Comparison of ENCODE assay signal across 27 cellular contexts in genomic region chr4:26355392-26356052, GRCh38. TPM values are rescaled to one million over a fixed set of nuclear protein-coding genes. Genes with fewer than 3 reads are reported as not detected.
A peak's percentile ranks its signal among the peaks of the same experiment; 100 is the strongest.
DNase-seq lines count a peak whose midpoint lies in the region; ATAC-seq, FAIRE-seq and TF ChIP-seq lines count a peak whose summit lies in the region.
"Had no signal": no experiment of that assay in that cellular context is flagged by ENCODE, and none has a peak within 500 bp of the region (broad histone marks: within the 10 kb centered on the region; RNA-seq: fewer than 3 reads in every experiment).

No MANE protein-coding gene starts in this region.

- no peak overlapping the region for H4K5ac ChIP-seq in H1 (ENCODE audit: insufficient read length, low read depth, low read length)

- WGBS in HepG2 (ENCODE audit: low lambda C conversion rate) = 90% methylated on average over 1 of the region's 1 CpG
- WGBS in right lobe of liver (ENCODE audit: insufficient coverage, low coverage, low lambda C conversion rate, missing lambda C conversion rate) = 78% methylated on average over 1 of the region's 1 CpG
- WGBS in H1 (ENCODE audit: extremely low coverage in 1 of 2, insufficient coverage in 1 of 2, insufficient read length in 1 of 2, insufficient replicate concordance in 2 of 2, low coverage in 1 of 2, low lambda C conversion rate in 2 of 2, missing lambda C conversion rate in 1 of 2), 2 experiments = 72% methylated on average over 1 of the region's 1 CpG; no CpG with 5 or more reads in 1 of the 2 experiments

- H4K91ac ChIP-seq in H1 (replicated peaks; ENCODE audit: insufficient read length, low read length) = no peak overlapping the region

- no peak for FAIRE-seq in HepG2 (lab: Jason Lieb, UNC)
- no peak for FAIRE-seq in H1 (lab: Jason Lieb, UNC)
- FAIRE-seq: bronchial epithelial cell, islet of Langerhans had no signal

- H3K23ac ChIP-seq in H1 (ENCODE audit: insufficient read length) = no peak overlapping the region

- H3K27ac ChIP-seq in HepG2 (ENCODE audit: extremely low read length, insufficient read depth, low read length) = no peak overlapping the region
- no peak overlapping the region for H3K27ac ChIP-seq in right lobe of liver
- H3K27ac ChIP-seq in H1 (ENCODE audit: low read depth, low read length) = no peak overlapping the region
- H3K27ac ChIP-seq: colonic mucosa, gastroesophageal sphincter, skin epidermis, upper lobe of right lung had no signal

- no TSS peak for BruUV-seq in HepG2 (replicated peaks; lab: Mats Ljungman, UMichigan)

- H3K56ac ChIP-seq in H1 (replicated peaks; ENCODE audit: insufficient read length, low read depth, low read length) = no peak overlapping the region

- in situ Hi-C loops in HepG2 (cut with HindIII; ENCODE audit: extremely low pct_ligation_motif_present, low pct_unique_long_range_greater_than_20kb) = no loop called here

- CTCF ChIA-PET in HepG2 (lab: Yijun Ruan, JAX; ENCODE audit: low intra/inter-chr PET ratio, low total read pairs) (no interaction called here), H1 (lab: Charles Lee; ENCODE audit: partially characterized antibody) (interaction anchor here (0.6 to 4.4 kb wide), 13 partner anchors 9 to 272 kb away, joined by 3 to 33 read pairs (median 5); no protein-coding TSS in a partner anchor)

- H4K20me1 ChIP-seq in HepG2 (ENCODE audit: insufficient read depth, low read length) (peaks cover 52% of the 10 kb centered on the region), Loucy (ENCODE audit: insufficient read depth, low read length, poor library complexity, severe bottlenecking) (peaks cover 73% of the 10 kb centered on the region), H1 (replicated peaks in 1 of 2; ENCODE audit: control insufficient read depth in 1 of 2, insufficient read depth in 2 of 2, low read length in 2 of 2) (peaks cover 20 to 39% of the 10 kb centered on the region in 2 experiments)

- no peak overlapping the region for H2BK120ac ChIP-seq in H1 (replicated peaks; ENCODE audit: low read depth, low read length)

- TF ChIP-seq CTCF in HepG2 (CRISPR knock-in tag; IDR thresholded peaks at IDR 0.05) (no peak), right lobe of liver (IDR thresholded peaks at IDR 0.05) (no peak), Loucy (conservative IDR thresholded peaks at IDR 0.05; ENCODE audit: low read length) (no peak), H1 (IDR thresholded peaks at IDR 0.05; ENCODE audit: control extremely low read depth in 1 of 3, insufficient read depth in 1 of 3, low read depth in 1 of 3, low read length in 3 of 3) (no peak)

- H3K4ac ChIP-seq in H1 (replicated peaks; ENCODE audit: insufficient read length, low read depth, low read length) = no peak overlapping the region

- no peak overlapping the region for H2AK5ac ChIP-seq in H1 (ENCODE audit: low read depth, low read length)

- H3K4me3 ChIP-seq in HepG2 (replicated peaks in 1 of 3; ENCODE audit: insufficient read depth in 1 of 3, low read depth in 2 of 3, low read length in 3 of 3) = no peak overlapping the region
- H3K4me3 ChIP-seq in right lobe of liver = no peak overlapping the region
- H3K4me3 ChIP-seq in Loucy (ENCODE audit: low read length, poor library complexity, severe bottlenecking) = no peak overlapping the region
- no peak overlapping the region for H3K4me3 ChIP-seq in H1 (ENCODE audit: extremely low read depth in 1 of 4, insufficient read depth in 2 of 4, low read depth in 3 of 4, low read length in 4 of 4)
- H3K4me3 ChIP-seq: colonic mucosa, esophagus squamous epithelium, gastroesophageal sphincter, skin epidermis, upper lobe of right lung had no signal

- no peaks in the 10 kb centered on the region for H3K23me2 ChIP-seq in H1 (ENCODE audit: low read depth, low read length)

- H4K8ac ChIP-seq in H1 (ENCODE audit: extremely low read depth, insufficient read depth, low read length) = no peak overlapping the region

- H3K27me3 ChIP-seq in HepG2 (ENCODE audit: control insufficient read depth in 1 of 2, insufficient read depth in 2 of 2, low read length in 2 of 2) = no peaks in the 10 kb centered on the region
- H3K27me3 ChIP-seq in right lobe of liver = no peaks in the 10 kb centered on the region
- no peaks in the 10 kb centered on the region for H3K27me3 ChIP-seq in Loucy (ENCODE audit: insufficient read depth, low read length, poor library complexity, severe bottlenecking)
- no peaks in the 10 kb centered on the region for H3K27me3 ChIP-seq in H1 (replicated peaks in 1 of 4; ENCODE audit: control insufficient read depth in 3 of 4, extremely low read depth in 1 of 4, insufficient read depth in 3 of 4, low read length in 3 of 4)
- H3K27me3 ChIP-seq: colonic mucosa, esophagus squamous epithelium, gastroesophageal sphincter, upper lobe of right lung had no signal

- H3K9ac ChIP-seq in HepG2 (ENCODE audit: insufficient read depth, low read depth, low read length) (no peak overlapping the region), Loucy (ENCODE audit: low read depth, low read length, poor library complexity, severe bottlenecking) (no peak overlapping the region), H1 (replicated peaks in 1 of 4; ENCODE audit: extremely low read depth in 1 of 4, low read depth in 3 of 4, low read length in 3 of 4) (no peak overlapping the region)

- peaks cover 9% of the 10 kb centered on the region for H3K79me1 ChIP-seq in H1 (ENCODE audit: low read depth, low read length)

- H3K4me2 ChIP-seq in HepG2 (ENCODE audit: low read depth, low read length) (no peak overlapping the region), Loucy (ENCODE audit: low read depth, low read length, poor library complexity, severe bottlenecking) (peak overlapping the region; percentile 0), H1 (ENCODE audit: insufficient read depth in 1 of 2, low read depth in 2 of 2, low read length in 2 of 2) (peak overlapping the region in 1 of 2 experiments; percentile 31; a peak in 2 of 4 replicates)

- H2BK20ac ChIP-seq in H1 (ENCODE audit: low read length) = no peak overlapping the region

- H3K18ac ChIP-seq in H1 (ENCODE audit: extremely low read depth, low read length) = no peak overlapping the region

- intact Hi-C loops in HepG2 (cut with micrococcal nuclease; ENCODE audit: unreplicated experiment) = no loop called here
- intact Hi-C loops in right lobe of liver (cut with DNase I) = no loop called here

- no peak overlapping the region for H2BK15ac ChIP-seq in H1 (ENCODE audit: low read length)

- H3K9me2 ChIP-seq in Loucy (replicated peaks; ENCODE audit: low read depth, low read length) = no peaks in the 10 kb centered on the region

- ATAC-seq in HepG2 (no peak), right lobe of liver (no peak)

- H2AFZ ChIP-seq in HepG2 (ENCODE audit: low read length) (no peak overlapping the region), Loucy (ENCODE audit: low read length) (no peak overlapping the region), H1 (ENCODE audit: low read length) (no peak overlapping the region)

- H2BK5ac ChIP-seq in H1 (ENCODE audit: low read depth, low read length) = 0 out of 2 replicates have a peak overlapping the region, but pooled peaks have one; percentile 3

- peaks cover 31% of the 10 kb centered on the region for H3K4me1 ChIP-seq in HepG2 (ENCODE audit: insufficient read depth, low read length)
- peaks cover 0 to 4% (median 0%) of the 10 kb centered on the region in 4 donors for H3K4me1 ChIP-seq in right lobe of liver
- peaks cover 17% of the 10 kb centered on the region for H3K4me1 ChIP-seq in Loucy (ENCODE audit: insufficient read depth, low read length, poor library complexity, severe bottlenecking)
- H3K4me1 ChIP-seq in H1 (replicated peaks in 1 of 4; ENCODE audit: control insufficient read depth in 3 of 4, insufficient read depth in 4 of 4, low read length in 3 of 4) = peaks cover 0 to 10% (median 7%) of the 10 kb centered on the region in 4 experiments; a peak in 4 of 7 replicates
- H3K4me1 ChIP-seq: colonic mucosa had no signal

- H3K36me3 ChIP-seq in HepG2 (replicated peaks in 1 of 2; ENCODE audit: control insufficient read depth in 1 of 2, insufficient read depth in 2 of 2, low read length in 2 of 2) (no peaks in the 10 kb centered on the region), right lobe of liver (no peaks in the 10 kb centered on the region), Loucy (ENCODE audit: insufficient read depth, low read length) (no peaks in the 10 kb centered on the region), H1 (ENCODE audit: control insufficient read depth in 2 of 4, insufficient read depth in 4 of 4, low read length in 3 of 4) (no peaks in the 10 kb centered on the region)
- H3K36me3 ChIP-seq: colonic mucosa, esophagus squamous epithelium, gastroesophageal sphincter, upper lobe of right lung had no signal

- TF ChIP-seq RAD21 in HepG2 (CRISPR knock-in tag; IDR thresholded peaks at IDR 0.05) (no peak), H1 (IDR thresholded peaks at IDR 0.05 in 1 of 2, conservative IDR thresholded peaks at IDR 0.05 in 1 of 2; ENCODE audit: low read depth in 2 of 2, low read length in 2 of 2) (no peak)

- H3K9me3 ChIP-seq in HepG2 (ENCODE audit: low read length) (no peaks in the 10 kb centered on the region), right lobe of liver (no peaks in the 10 kb centered on the region), Loucy (ENCODE audit: insufficient read depth, low read depth, low read length) (no peaks in the 10 kb centered on the region), H1 (ENCODE audit: insufficient read depth in 2 of 2, low read depth in 1 of 2, low read length in 1 of 2) (no peaks in the 10 kb centered on the region)
- H3K9me3 ChIP-seq: colonic mucosa, esophagus squamous epithelium, gastroesophageal sphincter, upper lobe of right lung had no signal

- no peak overlapping the region for H3K14ac ChIP-seq in H1 (ENCODE audit: insufficient read length)

- H2BK12ac ChIP-seq in H1 (ENCODE audit: low read depth, low read length) = no peak overlapping the region

- POLR2A ChIA-PET in HepG2 (lab: Yijun Ruan, JAX) (no interaction called here), H1 (lab: Charles Lee; ENCODE audit: partially characterized antibody) (interaction anchor here (0.7 to 1.1 kb wide), 3 partner anchors 8 to 162 kb away, joined by 3 read pairs; no protein-coding TSS in a partner anchor)

- peaks cover 83% of the 10 kb centered on the region for H3K79me2 ChIP-seq in HepG2 (ENCODE audit: insufficient read depth, low read length)
- H3K79me2 ChIP-seq in Loucy (ENCODE audit: insufficient read depth, low read length) = peaks cover 87% of the 10 kb centered on the region
- H3K79me2 ChIP-seq in H1 (ENCODE audit: control insufficient read depth in 1 of 2, insufficient read depth in 2 of 2, low read length in 2 of 2) = peaks cover 53 to 99% of the 10 kb centered on the region in 2 experiments

- no peaks in the 10 kb centered on the region for H3F3A ChIP-seq in Loucy (ENCODE audit: low read depth)

- TF ChIP-seq POLR2A in HepG2 (IDR thresholded peaks at IDR 0.05; ENCODE audit: insufficient read depth in 1 of 2, low read depth in 2 of 2, low read length in 2 of 2) (no peak), right lobe of liver (IDR thresholded peaks at IDR 0.05) (no peak), H1 (IDR thresholded peaks at IDR 0.05; ENCODE audit: control extremely low read depth in 1 of 2, low read depth in 2 of 2, low read length in 2 of 2) (no peak)

- TF ChIP-seq EP300 in HepG2 (IDR thresholded peaks at IDR 0.05; ENCODE audit: low read depth in 2 of 2, low read length in 2 of 2) (no peak), HepG2 (CRISPR knock-in tag; IDR thresholded peaks at IDR 0.05; ENCODE audit: borderline replicate concordance) (no peak), H1 (IDR thresholded peaks at IDR 0.05; ENCODE audit: borderline replicate concordance in 1 of 2, low read depth in 2 of 2, low read length in 2 of 2) (no peak)

- DNase-seq in HepG2 (ENCODE audit: low spot score) = no peak
- no peak for DNase-seq in right lobe of liver
- no peak for DNase-seq in H1 (ENCODE audit: low read depth in 1 of 2, low spot score in 2 of 2)
- no peak for DNase-seq in superior temporal gyrus (ENCODE audit: extremely low spot score)
- no peak for DNase-seq in DMS153 (lab: John Stamatoyannopoulos, UW)
- no peak for DNase-seq in HCEC 1CT
- DNase-seq in LoVo (ENCODE audit: low spot score) = no peak
- DNase-seq: activated CD4-positive, alpha-beta memory T cell treated with anti-CD3 and anti-CD28 coated beads for 36 hours; activated CD4-positive, CD25-positive, alpha-beta regulatory T cell; activated naive CD4-positive, alpha-beta T cell treated with Interleukin-2 at 50 U/mL for 16 hours; activated T-cell treated with anti-CD3 and anti-CD28 coated beads, Interleukin-2, amount 50 U/mL, for 1 hour; Calu3; colonic mucosa; endodermal cell; esophagus squamous epithelium; left ventricle myocardium superior; NCI-H2029 treated with DMSO at 0.1 percent for 48 hours; NCI-H774; SHP77; stimulated activated CD4-positive, alpha-beta T cell treated with anti-CD3 and anti-CD28 coated beads, Interleukin-1b, Interleukin-23, amount 100 ng/mL, for 48 hours; SW 1271; upper lobe of right lung had no signal

RNA-seq across cellular contexts. Expression of gene RBPJ, which starts 34.7 kb away (rescaled TPM):
- total RNA-seq in HepG2 (2016; rRNA removed; fragmentation: Illumina TruSeq; extraction: Trizol) (25.9 and 46.3 TPM in 2 replicates), right lobe of liver (10 to 100 TPM; 12.0 to 29.3 (median 19.6) TPM)
- 4.6 and 5.4 TPM in 2 replicates for total RNA-seq in HepG2 (2016; cell fraction: cytosol; rRNA removed; fragmentation: Illumina TruSeq; extraction: Trizol; ENCODE audit: low read depth)
- 26.5 and 41.4 TPM in 2 replicates for total RNA-seq in HepG2 (2016; cell fraction: insoluble cytoplasmic fraction; rRNA removed; fragmentation: Illumina TruSeq; extraction: Trizol)
- total RNA-seq in HepG2 (2016; cell fraction: membrane; rRNA removed; fragmentation: Illumina TruSeq; extraction: Trizol) = 9.7 and 10.3 TPM in 2 replicates
- total RNA-seq in HepG2 (2016; cell fraction: nucleus; rRNA removed; fragmentation: Illumina TruSeq; extraction: Trizol) = 43.5 and 46.2 TPM in 2 replicates
- polyA plus RNA-seq in HepG2 (2011; rRNA removed) (22.7 and 33.2 TPM in 2 replicates), H1 (2011; rRNA removed) (58.2 and 65.5 TPM in 2 replicates)
- polyA plus RNA-seq in HepG2 (2011; cell fraction: cytosol; rRNA removed) = 15.1 and 17.4 TPM in 2 replicates
- 41.8 and 45.1 TPM in 2 replicates for polyA plus RNA-seq in HepG2 (2011; cell fraction: nucleus; rRNA removed)
- 29.3 and 33.0 TPM in 2 replicates for polyA plus RNA-seq in HepG2 (2012)
- polyA plus RNA-seq in HepG2 (2016; cell fraction: cytosol; fragmentation: Illumina TruSeq; extraction: Trizol; ENCODE audit: low read depth) = 0.78 and 1.2 TPM in 2 replicates
- 34.1 and 34.4 TPM in 2 replicates for polyA plus RNA-seq in HepG2 (2016; cell fraction: insoluble cytoplasmic fraction; fragmentation: Illumina TruSeq; extraction: Trizol; ENCODE audit: low read depth)
- 4.3 and 6.2 TPM in 2 replicates for polyA plus RNA-seq in HepG2 (2016; cell fraction: membrane; fragmentation: Illumina TruSeq; extraction: Trizol; ENCODE audit: low read depth)
- 36.2 and 36.5 TPM in 2 replicates for polyA plus RNA-seq in HepG2 (2016; cell fraction: nucleus; fragmentation: Illumina TruSeq; extraction: Trizol; ENCODE audit: insufficient read depth, low read depth)
- polyA minus RNA-seq in HepG2 (2011; rRNA and poly(A)+ RNA removed; ENCODE audit: low replicate concordance) = 21.7 and 31.8 TPM in 2 replicates
- polyA minus RNA-seq in HepG2 (2011; cell fraction: cytosol; rRNA and poly(A)+ RNA removed) = 18.4 and 24.8 TPM in 2 replicates
- polyA minus RNA-seq in HepG2 (2011; cell fraction: nucleus; rRNA and poly(A)+ RNA removed) = 130 and 131 TPM in 2 replicates
- total RNA-seq in H1 (2021; fragmentation: NEBNext Ultra II Directional; extraction: Animal tissue kit (Norgen Biotek cat#: 25700)) = 202 and 217 TPM in 2 replicates
- polyA plus RNA-seq in H1 (2011; cell fraction: cytosol; rRNA removed) = 80.3 TPM
- 94.0 TPM for polyA plus RNA-seq in H1 (2011; cell fraction: nucleus; rRNA removed)
- polyA plus RNA-seq in H1 (2012, experiment 1 of 2) = 73.6 to 109 TPM (median 89.5 TPM) in 4 replicates
- polyA plus RNA-seq in H1 (2012, experiment 2 of 2) = 7.1 TPM
- polyA plus RNA-seq in H1 (2013, experiment 1 of 2) = 140 TPM
- polyA plus RNA-seq in H1 (2013, experiment 2 of 2) = 139 TPM
- 109 and 131 TPM in 2 replicates for polyA minus RNA-seq in H1 (2011; rRNA and poly(A)+ RNA removed)
- 86.8 TPM for polyA minus RNA-seq in H1 (2011; cell fraction: cytosol; rRNA and poly(A)+ RNA removed)
- polyA minus RNA-seq in H1 (2011; cell fraction: nucleus; rRNA and poly(A)+ RNA removed) = 208 TPM
